In the genomic region with DNA sequence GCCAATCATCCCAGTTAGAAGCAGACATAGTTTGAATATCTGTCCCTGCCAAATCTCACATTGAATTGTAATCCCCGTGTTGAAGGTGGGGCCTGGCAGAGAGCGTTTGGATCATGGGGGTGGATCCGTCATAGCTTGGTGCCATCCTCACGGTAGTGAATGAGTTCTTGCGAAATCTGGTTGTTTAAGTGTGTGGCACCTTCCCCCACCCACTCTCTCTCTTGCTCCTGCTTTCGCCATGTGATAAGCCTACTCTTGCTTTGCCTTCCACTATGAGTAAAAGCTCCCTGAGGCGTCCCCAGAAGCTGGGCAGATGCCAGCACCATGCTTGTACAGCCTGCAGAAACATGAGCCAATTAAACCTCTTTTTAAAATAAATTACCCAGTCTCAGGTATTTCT, we compare ENCODE assay signal across 29 cellular contexts. TPM values are rescaled to one million over a fixed set of nuclear protein-coding genes. Genes with fewer than 3 reads are reported as not detected.
"Had no signal": no experiment of that assay in that cellular context is flagged by ENCODE, and none has a peak within 500 bp of the region (broad histone marks: within the 10 kb centered on the region; RNA-seq: fewer than 3 reads in every experiment).

No MANE protein-coding gene starts in this region.

- ATAC-seq: activated naive CD4-positive, alpha-beta T cell treated with anti-CD3 and anti-CD28 coated beads, Interleukin-2, amount 50 U/mL, for 72 hours; activated naive CD8-positive, alpha-beta T cell treated with anti-CD3 and anti-CD28 coated beads, Interleukin-2, amount 50 U/mL, for 24 hours; activated T-cell treated with anti-CD3 and anti-CD28 coated beads, Interleukin-2, amount 50 U/mL, for 4 hours; body of pancreas; PC-3; SK-N-SH treated with all-trans-retinoic acid at 6 μM for 48 hours; WTC11 had no signal

- H3K36me3 Mint-ChIP-seq: activated naive CD4-positive, alpha-beta T cell treated with anti-CD3 and anti-CD28 coated beads, Interleukin-2, amount 50 U/mL, for 72 hours; IgD-negative memory B cell had no signal

- H3K9me3 Mint-ChIP-seq: activated naive CD8-positive, alpha-beta T cell treated with anti-CD3 and anti-CD28 coated beads, Interleukin-2, amount 50 U/mL, for 24 hours; activated T-cell treated with anti-CD3 and anti-CD28 coated beads, Interleukin-2, amount 50 U/mL, for 4 hours had no signal

- FAIRE-seq: RCC 7860 had no signal

- H3K27me3 ChIP-seq: ascending aorta, body of pancreas, cardiac muscle cell, SJSA1 had no signal

- H3K27ac ChIP-seq: ascending aorta, body of pancreas, cardiac muscle cell, SJSA1 had no signal

- H3K4me1 ChIP-seq: ascending aorta, SJSA1 had no signal

- H3K27ac Mint-ChIP-seq: activated naive CD8-positive, alpha-beta T cell treated with anti-CD3 and anti-CD28 coated beads, Interleukin-2, amount 50 U/mL, for 24 hours; IgD-negative memory B cell; T-helper 1 cell treated with Interleukin-12 subunit alpha and Interleukin-12 subunit beta and Interleukin-4 antibody, amounts not matched to agents 30 μg/mL and 1 μg/mL, for 36 hours; WTC11 had no signal

- H3K4me1 Mint-ChIP-seq: IgD-negative memory B cell had no signal

- H3K4me3 ChIP-seq: ascending aorta, body of pancreas, cardiac muscle cell, SJSA1 had no signal

- H3K36me3 ChIP-seq: ascending aorta, cardiac muscle cell, SJSA1 had no signal

- DNase-seq: activated CD4-positive, alpha-beta T cell treated with anti-CD3 and anti-CD28 coated beads for 48 hours; activated CD4-positive, alpha-beta T cell treated with anti-CD3 and anti-CD28 coated beads, Interleukin-2, amount 50 U/mL, for 4 hours; activated CD4-positive, CD25-positive, alpha-beta regulatory T cell treated with anti-CD3 and anti-CD28 coated beads, Interleukin-2, amount 50 U/mL, for 72 hours; activated effector memory CD4-positive, alpha-beta T cell treated with anti-CD3 and anti-CD28 coated beads, Interleukin-2, amount 50 U/mL, for 16 hours; activated naive CD4-positive, alpha-beta T cell treated with Interleukin-2 at 50 U/mL for 16 hours; activated naive CD8-positive, alpha-beta T cell treated with anti-CD3 and anti-CD28 coated beads, Interleukin-2, amount 50 U/mL, for 24 hours; activated T-cell treated with anti-CD3 and anti-CD28 coated beads, Interleukin-2, amount 50 U/mL, for 4 hours; amniotic stem cell; body of pancreas; cerebellar nuclear complex; MM.1S; NCI-H1092 treated with DMSO at 0.1 percent for 48 hours; NCI-H1417 treated with DMSO at 0.1 percent for 48 hours; NCI-H1694; NCI-H2029; NCI-H2107; NCI-H226; NCI-H510A; PC-3; SHP77 had no signal

- H3K4me3 Mint-ChIP-seq: activated naive CD8-positive, alpha-beta T cell treated with anti-CD3 and anti-CD28 coated beads, Interleukin-2, amount 50 U/mL, for 24 hours; activated T-cell treated with anti-CD3 and anti-CD28 coated beads, Interleukin-2, amount 50 U/mL, for 4 hours; IgD-negative memory B cell; T-helper 1 cell treated with Interleukin-12 subunit alpha and Interleukin-12 subunit beta and Interleukin-4 antibody, amounts not matched to agents 30 μg/mL and 1 μg/mL, for 36 hours; WTC11 had no signal

- H3K9me3 ChIP-seq: ascending aorta, body of pancreas, SJSA1 had no signal

RNA-seq across cellular contexts. Expression of gene CCDC81, which starts 5.0 kb away (rescaled TPM):
- polyA plus RNA-seq: IgD-negative memory B cell had no signal
